24 cellular contexts compared by ENCODE assay signal in the genomic region with DNA sequence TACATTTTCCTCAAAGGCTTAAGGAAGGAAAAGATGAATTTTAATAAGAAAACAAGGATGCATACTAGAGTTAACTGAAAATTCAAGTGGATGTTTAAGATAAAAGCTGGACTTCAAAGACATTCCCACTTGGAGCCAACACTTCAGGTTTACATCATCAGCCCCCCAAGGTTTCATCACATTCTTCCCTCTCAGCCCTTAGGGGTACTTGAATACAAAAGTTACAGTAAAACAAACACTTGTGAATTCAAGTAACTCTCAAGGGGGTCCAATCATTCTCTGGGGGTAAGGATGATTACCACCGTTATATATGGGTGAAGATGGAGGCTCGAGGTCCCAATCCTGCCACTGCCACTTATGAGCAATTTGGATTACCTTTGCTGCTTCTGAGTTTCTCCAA.
"Had no signal": no experiment of that assay in that cellular context is flagged by ENCODE, and none has a peak within 500 bp of the region (broad histone marks: within the 10 kb centered on the region; RNA-seq: fewer than 3 reads in every experiment).

No MANE protein-coding gene starts in this region.

- H3K27ac Mint-ChIP-seq: activated B cell treated with CpG ODN at 0.5 μM for 24 hours; activated CD4-positive, alpha-beta T cell treated with anti-CD3 and anti-CD28 coated beads for 36 hours; activated naive CD4-positive, alpha-beta T cell treated with anti-CD3 and anti-CD28 coated beads, Interleukin-2, amount 10 ng/mL, durations not matched to agents 7 days and 5 days; activated naive CD8-positive, alpha-beta T cell treated with anti-CD3 and anti-CD28 coated beads, Interleukin-2, amount 10 ng/mL, durations not matched to agents 7 days and 5 days; effector memory CD8-positive, alpha-beta T cell; memory B cell; neural progenitor cell; stimulated activated effector memory CD8-positive, alpha-beta T cell treated with anti-CD3 and anti-CD28 coated beads, Interleukin-12 subunit alpha, Interleukin-12 subunit beta, amount 100 ng/mL, for 72 hours; stimulated activated naive CD8-positive, alpha-beta T cell treated with anti-CD3 and anti-CD28 coated beads, Interleukin-15, Interleukin-2, amounts not matched to agents 100 ng/mL and 50 ng/mL, for 24 hours; T-helper 2 cell treated with Interferon-gamma antibody and Interleukin-4, amounts not matched to agents 5 μg/mL and 100 μg/mL, for 36 hours had no signal

- H3K9me3 Mint-ChIP-seq: activated B cell treated with CpG ODN at 0.5 μM for 24 hours; activated naive CD4-positive, alpha-beta T cell treated with anti-CD3 and anti-CD28 coated beads, Interleukin-2, amount 10 ng/mL, durations not matched to agents 7 days and 5 days; activated naive CD8-positive, alpha-beta T cell treated with anti-CD3 and anti-CD28 coated beads, Interleukin-2, amount 10 ng/mL, durations not matched to agents 7 days and 5 days; effector memory CD8-positive, alpha-beta T cell; memory B cell; naive thymus-derived CD4-positive, alpha-beta T cell; stimulated activated effector memory CD8-positive, alpha-beta T cell treated with anti-CD3 and anti-CD28 coated beads, Interleukin-12 subunit alpha, Interleukin-12 subunit beta, amount 100 ng/mL, for 72 hours; stimulated activated naive CD8-positive, alpha-beta T cell treated with anti-CD3 and anti-CD28 coated beads, Interleukin-15, Interleukin-2, amounts not matched to agents 100 ng/mL and 50 ng/mL, for 24 hours; T-helper 2 cell treated with Interferon-gamma antibody and Interleukin-4, amounts not matched to agents 5 μg/mL and 100 μg/mL, for 36 hours had no signal

- H3K4me3 Mint-ChIP-seq: activated B cell treated with CpG ODN at 0.5 μM for 24 hours; activated CD4-positive, alpha-beta T cell treated with anti-CD3 and anti-CD28 coated beads for 36 hours; activated naive CD4-positive, alpha-beta T cell treated with anti-CD3 and anti-CD28 coated beads, Interleukin-2, amount 10 ng/mL, durations not matched to agents 7 days and 5 days; activated naive CD8-positive, alpha-beta T cell treated with anti-CD3 and anti-CD28 coated beads, Interleukin-2, amount 10 ng/mL, durations not matched to agents 7 days and 5 days; effector memory CD8-positive, alpha-beta T cell; memory B cell; neural progenitor cell; stimulated activated effector memory CD8-positive, alpha-beta T cell treated with anti-CD3 and anti-CD28 coated beads, Interleukin-12 subunit alpha, Interleukin-12 subunit beta, amount 100 ng/mL, for 72 hours; stimulated activated naive CD8-positive, alpha-beta T cell treated with anti-CD3 and anti-CD28 coated beads, Interleukin-15, Interleukin-2, amounts not matched to agents 100 ng/mL and 50 ng/mL, for 24 hours; T-helper 2 cell treated with Interferon-gamma antibody and Interleukin-4, amounts not matched to agents 5 μg/mL and 100 μg/mL, for 36 hours had no signal

- DNase-seq: activated B cell treated with CpG ODN at 0.5 μM for 24 hours; activated CD4-positive, alpha-beta T cell treated with anti-CD3 and anti-CD28 coated beads for 36 hours; activated CD4-positive, alpha-beta T cell treated with anti-CD3 and anti-CD28 coated beads, Interleukin-2, amount 50 U/mL, for 4 hours; activated CD8-positive, alpha-beta memory T cell treated with anti-CD3 and anti-CD28 coated beads for 24 hours; activated gamma-delta T cell; activated naive CD8-positive, alpha-beta T cell treated with anti-CD3 and anti-CD28 coated beads, Interleukin-2, amount 10 ng/mL, durations not matched to agents 7 days and 5 days; activated T-cell treated with anti-CD3 and anti-CD28 coated beads, Interleukin-2, amount 50 U/mL, for 1 hour; brain microvascular endothelial cell; effector memory CD8-positive, alpha-beta T cell; foreskin fibroblast; midbrain; posterior cingulate gyrus; T-helper 1 cell had no signal

- H3K9ac ChIP-seq: neural progenitor cell had no signal

- H3K4me2 ChIP-seq: neural progenitor cell had no signal

- ATAC-seq: effector memory CD8-positive, alpha-beta T cell; stimulated activated effector memory CD8-positive, alpha-beta T cell treated with anti-CD3 and anti-CD28 coated beads, Interleukin-12 subunit alpha, Interleukin-12 subunit beta, amount 100 ng/mL, for 72 hours had no signal

- FAIRE-seq: islet of Langerhans had no signal

- H3K4me3 ChIP-seq: ascending aorta, coronary artery, neural progenitor cell, skin epidermis had no signal

- H3K4me1 ChIP-seq: ascending aorta, neural progenitor cell had no signal

- H3K27ac ChIP-seq: ascending aorta, brain microvascular endothelial cell, neural progenitor cell had no signal

- H3K27me3 ChIP-seq: ascending aorta, brain microvascular endothelial cell had no signal

- H3K36me3 Mint-ChIP-seq: activated naive CD4-positive, alpha-beta T cell treated with anti-CD3 and anti-CD28 coated beads, Interleukin-2, amount 10 ng/mL, durations not matched to agents 7 days and 5 days; activated naive CD8-positive, alpha-beta T cell treated with anti-CD3 and anti-CD28 coated beads, Interleukin-2, amount 10 ng/mL, durations not matched to agents 7 days and 5 days; memory B cell; naive thymus-derived CD4-positive, alpha-beta T cell; neural progenitor cell; stimulated activated effector memory CD8-positive, alpha-beta T cell treated with anti-CD3 and anti-CD28 coated beads, Interleukin-12 subunit alpha, Interleukin-12 subunit beta, amount 100 ng/mL, for 72 hours had no signal

- H3K36me3 ChIP-seq: ascending aorta, brain microvascular endothelial cell, neural progenitor cell had no signal

- H3K9me3 ChIP-seq: ascending aorta had no signal

- H2AFZ ChIP-seq: neural progenitor cell had no signal
